4 cellular contexts compared by ENCODE assay signal in genomic region chr1:246488674-246489073, GRCh38.
"Had no signal": no experiment of that assay in that cellular context is flagged by ENCODE, and none has a peak within 500 bp of the region (broad histone marks: within the 10 kb centered on the region; RNA-seq: fewer than 3 reads in every experiment).

No MANE protein-coding gene starts in this region.

- H2AFZ ChIP-seq: GM23338 had no signal

- H3K4me3 ChIP-seq: GM23338 had no signal

- DNase-seq: H9, HCEC 1CT, IMR-90 had no signal

- H3K9me3 Mint-ChIP-seq: GM23338, H9 had no signal

- H3K27ac Mint-ChIP-seq: GM23338, H9 had no signal

- H3K4me3 Mint-ChIP-seq: GM23338, H9 had no signal

- H3K4me2 ChIP-seq: GM23338 had no signal
